Comparison of ENCODE assay signal across 10 cellular contexts in the genomic region with DNA sequence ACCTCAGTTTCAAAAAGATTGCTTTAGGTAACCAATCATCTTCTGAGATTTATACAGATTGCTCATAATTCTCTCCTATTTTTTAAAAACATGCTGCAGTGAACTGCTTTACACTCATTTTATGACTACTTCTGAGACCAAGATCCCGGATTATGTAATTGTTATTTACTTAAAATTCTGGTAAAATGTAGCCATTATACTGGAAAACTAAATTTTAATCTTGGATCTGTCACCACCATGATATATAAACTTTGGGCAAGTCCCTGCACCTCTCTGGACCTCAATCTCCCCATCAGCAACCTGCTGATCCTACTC. TPM values are rescaled to one million over a fixed set of nuclear protein-coding genes. Genes with fewer than 3 reads are reported as not detected.
A peak's percentile ranks its signal among the peaks of the same experiment; 100 is the strongest.
DNase-seq lines count a peak whose midpoint lies in the region; ATAC-seq, FAIRE-seq and TF ChIP-seq lines count a peak whose summit lies in the region.
"Had no signal": no experiment of that assay in that cellular context is flagged by ENCODE, and none has a peak within 500 bp of the region (broad histone marks: within the 10 kb centered on the region; RNA-seq: fewer than 3 reads in every experiment).

No MANE protein-coding gene starts in this region.

- DNase-seq in HepG2 (ENCODE audit: low spot score) (no peak), right lobe of liver (no peak), KBM-7 (no peak), DMS 273 treated with DMSO at 0.1 percent for 48 hours (lab: John Stamatoyannopoulos, UW) (no peak)

- H3K4me1 ChIP-seq in HepG2 (ENCODE audit: insufficient read depth, low read length) (peaks cover 48% of the 10 kb centered on the region), right lobe of liver (peaks cover 0 to 18% (median 8%) of the 10 kb centered on the region in 4 donors), muscle layer of duodenum (ENCODE audit: control insufficient read depth in 1 of 2, insufficient read depth in 2 of 2, low read length in 2 of 2) (peaks cover 0 to 12% of the 10 kb centered on the region in 2 donors)

- H3K36me3 ChIP-seq in HepG2 (replicated peaks in 1 of 2; ENCODE audit: control insufficient read depth in 1 of 2, insufficient read depth in 2 of 2, low read length in 2 of 2) (no peaks in the 10 kb centered on the region), right lobe of liver (no peaks in the 10 kb centered on the region), muscle layer of duodenum (ENCODE audit: control insufficient read depth in 1 of 2, insufficient read depth in 2 of 2, low read length in 2 of 2) (no peaks in the 10 kb centered on the region)

- POLR2A ChIA-PET in HepG2 (lab: Yijun Ruan, JAX): no interaction called here

- TF ChIP-seq CTCF in HepG2 (CRISPR knock-in tag; IDR thresholded peaks at IDR 0.05): no peak
- TF ChIP-seq CTCF in right lobe of liver (IDR thresholded peaks at IDR 0.05): no peak
- TF ChIP-seq CTCF in brain (conservative IDR thresholded peaks at IDR 0.05): no peak

- FAIRE-seq in HepG2 (lab: Jason Lieb, UNC): no peak
- FAIRE-seq: islet of Langerhans had no signal

- H3K4me3 ChIP-seq in HepG2 (replicated peaks in 1 of 3; ENCODE audit: insufficient read depth in 1 of 3, low read depth in 2 of 3, low read length in 3 of 3): peak overlapping the region in 1 of 3 experiments; percentile 60; a peak in 1 of 6 replicates
- H3K4me3 ChIP-seq in right lobe of liver: no peak overlapping the region
- peak overlapping the region; percentile 54 to 78 for H3K4me3 ChIP-seq in muscle layer of duodenum (ENCODE audit: low read depth in 1 of 2, low read length in 2 of 2)

- no peak overlapping the region for H3K9ac ChIP-seq in HepG2 (ENCODE audit: insufficient read depth, low read depth, low read length)

- H3K4me2 ChIP-seq in HepG2 (ENCODE audit: low read depth, low read length): peak overlapping the region; percentile 69

- in situ Hi-C loops in HepG2 (cut with HindIII; ENCODE audit: extremely low pct_ligation_motif_present, low pct_unique_long_range_greater_than_20kb) (no loop called here), KBM-7 (cut with MboI; ENCODE audit: low pct_unique_long_range_greater_than_20kb, low sequenced_read_pairs) (no loop called here)

- H3K27ac ChIP-seq in HepG2 (ENCODE audit: extremely low read length, insufficient read depth, low read length) (no peak overlapping the region), right lobe of liver (no peak overlapping the region), muscle layer of duodenum (ENCODE audit: low read length) (no peak overlapping the region)

- no peaks in the 10 kb centered on the region for H3K9me3 ChIP-seq in HepG2 (ENCODE audit: low read length)
- no peaks in the 10 kb centered on the region for H3K9me3 ChIP-seq in right lobe of liver
- no peaks in the 10 kb centered on the region for H3K9me3 ChIP-seq in muscle layer of duodenum (ENCODE audit: control insufficient read depth in 1 of 2, low read length in 2 of 2)

- CTCF ChIA-PET in HepG2 (lab: Yijun Ruan, JAX; ENCODE audit: low intra/inter-chr PET ratio, low total read pairs): no interaction called here

- no peak for TF ChIP-seq EP300 in HepG2 (IDR thresholded peaks at IDR 0.05; ENCODE audit: low read depth in 2 of 2, low read length in 2 of 2)
- no peak for TF ChIP-seq EP300 in HepG2 (CRISPR knock-in tag; IDR thresholded peaks at IDR 0.05; ENCODE audit: borderline replicate concordance)

- BruUV-seq in HepG2 (replicated peaks; lab: Mats Ljungman, UMichigan): no TSS peak

- H3K27me3 ChIP-seq in HepG2 (ENCODE audit: control insufficient read depth in 1 of 2, insufficient read depth in 2 of 2, low read length in 2 of 2) (no peaks in the 10 kb centered on the region; a peak in 1 of 5 replicates), right lobe of liver (no peaks in the 10 kb centered on the region), muscle layer of duodenum (ENCODE audit: low read depth, low read length) (no peaks in the 10 kb centered on the region)

- intact Hi-C loops in HepG2 (cut with micrococcal nuclease; ENCODE audit: unreplicated experiment) (no loop called here), right lobe of liver (cut with DNase I) (no loop called here)

- TF ChIP-seq POLR2A in HepG2 (IDR thresholded peaks at IDR 0.05; ENCODE audit: insufficient read depth in 1 of 2, low read depth in 2 of 2, low read length in 2 of 2) (no peak), right lobe of liver (IDR thresholded peaks at IDR 0.05) (no peak)

- WGBS in HepG2 (ENCODE audit: low lambda C conversion rate): 48% methylated on average over 1 of the region's 1 CpG
- 81% methylated on average over 1 of the region's 1 CpG for WGBS in right lobe of liver (ENCODE audit: insufficient coverage, low coverage, low lambda C conversion rate, missing lambda C conversion rate)

- H4K20me1 ChIP-seq in HepG2 (ENCODE audit: insufficient read depth, low read length): no peaks in the 10 kb centered on the region

- no peak overlapping the region for H2AFZ ChIP-seq in HepG2 (ENCODE audit: low read length)

- peaks cover 0 to 3% (median 0%) of the 10 kb centered on the region in 5 experiments for H3K9me3 Mint-ChIP-seq in brain
- H3K9me3 Mint-ChIP-seq: activated naive CD4-positive, alpha-beta T cell treated with anti-CD3 and anti-CD28 coated beads, Interleukin-2, amount 50 U/mL, for 72 hours had no signal

- no peak for ATAC-seq in HepG2
- no peak for ATAC-seq in right lobe of liver
- ATAC-seq in GM19452 (IDR thresholded peaks at IDR 0.05; ENCODE audit: unreplicated experiment): no peak
- no peak for ATAC-seq in GM21360 (IDR thresholded peaks at IDR 0.05; ENCODE audit: unreplicated experiment)

- no peaks in the 10 kb centered on the region for H3K36me3 Mint-ChIP-seq in brain
- H3K36me3 Mint-ChIP-seq: activated naive CD4-positive, alpha-beta T cell treated with anti-CD3 and anti-CD28 coated beads, Interleukin-2, amount 50 U/mL, for 72 hours had no signal

- no peaks in the 10 kb centered on the region for H3K79me2 ChIP-seq in HepG2 (ENCODE audit: insufficient read depth, low read length)

- H3K27ac Mint-ChIP-seq in brain: peak overlapping the region in 2 of 5 experiments; percentile 23 to 58

- TF ChIP-seq RAD21 in HepG2 (CRISPR knock-in tag; IDR thresholded peaks at IDR 0.05): no peak

- H3K4me1 Mint-ChIP-seq in brain: peaks cover 16% of the 10 kb centered on the region

- H3K27me3 Mint-ChIP-seq in brain: peaks cover 7% of the 10 kb centered on the region

- peak overlapping the region; percentile 54 to 68 (median 65) for H3K4me3 Mint-ChIP-seq in brain

RNA-seq across cellular contexts. Expression of a gene that starts 0.5 kb away (rescaled TPM):
- total RNA-seq in HepG2 (2016; rRNA removed; fragmentation: Illumina TruSeq; extraction: Trizol): 0.63 and 1.4 TPM in 2 replicates
- total RNA-seq in HepG2 (2016; cell fraction: cytosol; rRNA removed; fragmentation: Illumina TruSeq; extraction: Trizol; ENCODE audit: low read depth): 0.61 and 0.62 TPM in 2 replicates
- total RNA-seq in HepG2 (2016; cell fraction: insoluble cytoplasmic fraction; rRNA removed; fragmentation: Illumina TruSeq; extraction: Trizol): 0.54 and 1.5 TPM in 2 replicates
- 0.49 and 0.65 TPM in 2 replicates for total RNA-seq in HepG2 (2016; cell fraction: membrane; rRNA removed; fragmentation: Illumina TruSeq; extraction: Trizol)
- total RNA-seq in HepG2 (2016; cell fraction: nucleus; rRNA removed; fragmentation: Illumina TruSeq; extraction: Trizol): 0.87 and 1.2 TPM in 2 replicates
- polyA plus RNA-seq in HepG2 (2011; rRNA removed): 1.7 and 1.9 TPM in 2 replicates
- polyA plus RNA-seq in HepG2 (2011; cell fraction: cytosol; rRNA removed): 1.6 and 2.1 TPM in 2 replicates
- 1.3 and 1.5 TPM in 2 replicates for polyA plus RNA-seq in HepG2 (2011; cell fraction: nucleus; rRNA removed)
- polyA plus RNA-seq in HepG2 (2012): 1.7 and 2.1 TPM in 2 replicates
- 0.54 and 0.74 TPM in 2 replicates for polyA plus RNA-seq in HepG2 (2016; cell fraction: cytosol; fragmentation: Illumina TruSeq; extraction: Trizol; ENCODE audit: low read depth)
- polyA plus RNA-seq in HepG2 (2016; cell fraction: insoluble cytoplasmic fraction; fragmentation: Illumina TruSeq; extraction: Trizol; ENCODE audit: low read depth): 0.36 and 0.46 TPM in 2 replicates
- 0.41 and 0.64 TPM in 2 replicates for polyA plus RNA-seq in HepG2 (2016; cell fraction: membrane; fragmentation: Illumina TruSeq; extraction: Trizol; ENCODE audit: low read depth)
- polyA plus RNA-seq in HepG2 (2016; cell fraction: nucleus; fragmentation: Illumina TruSeq; extraction: Trizol; ENCODE audit: insufficient read depth, low read depth): 1.9 and 2.4 TPM in 2 replicates
- polyA minus RNA-seq in HepG2 (2011; rRNA and poly(A)+ RNA removed; ENCODE audit: low replicate concordance): 1.9 and 27.7 TPM in 2 replicates
- polyA minus RNA-seq in HepG2 (2011; cell fraction: cytosol; rRNA and poly(A)+ RNA removed): 0.88 and 1.2 TPM in 2 replicates
- 0.50 TPM in 1 of 2 replicates, not detected in the other for polyA minus RNA-seq in HepG2 (2011; cell fraction: nucleus; rRNA and poly(A)+ RNA removed)
- 10 to 100 TPM in 1 of 6 experiments, 1 to 10 TPM in 5; 1.4 to 11.0 (median 2.6) TPM for total RNA-seq in right lobe of liver
- polyA plus RNA-seq in brain (ENCODE audit: insufficient read depth, low read depth, low replicate concordance): 5.3 TPM

RNA-seq across cellular contexts. Expression of a gene that starts 24.3 kb away (rescaled TPM):
- total RNA-seq in HepG2 (2016; rRNA removed; fragmentation: Illumina TruSeq; extraction: Trizol): 26.1 and 46.9 TPM in 2 replicates
- 13.9 and 15.6 TPM in 2 replicates for total RNA-seq in HepG2 (2016; cell fraction: cytosol; rRNA removed; fragmentation: Illumina TruSeq; extraction: Trizol; ENCODE audit: low read depth)
- 25.6 and 48.5 TPM in 2 replicates for total RNA-seq in HepG2 (2016; cell fraction: insoluble cytoplasmic fraction; rRNA removed; fragmentation: Illumina TruSeq; extraction: Trizol)
- 27.6 and 30.5 TPM in 2 replicates for total RNA-seq in HepG2 (2016; cell fraction: membrane; rRNA removed; fragmentation: Illumina TruSeq; extraction: Trizol)
- 36.5 and 40.3 TPM in 2 replicates for total RNA-seq in HepG2 (2016; cell fraction: nucleus; rRNA removed; fragmentation: Illumina TruSeq; extraction: Trizol)
- 33.1 and 35.6 TPM in 2 replicates for polyA plus RNA-seq in HepG2 (2011; rRNA removed)
- polyA plus RNA-seq in HepG2 (2011; cell fraction: cytosol; rRNA removed): 29.4 and 30.1 TPM in 2 replicates
- polyA plus RNA-seq in HepG2 (2011; cell fraction: nucleus; rRNA removed): 20.5 and 25.0 TPM in 2 replicates
- polyA plus RNA-seq in HepG2 (2012): 28.5 and 32.2 TPM in 2 replicates
- polyA plus RNA-seq in HepG2 (2016; cell fraction: cytosol; fragmentation: Illumina TruSeq; extraction: Trizol; ENCODE audit: low read depth): 14.6 and 16.0 TPM in 2 replicates
- polyA plus RNA-seq in HepG2 (2016; cell fraction: insoluble cytoplasmic fraction; fragmentation: Illumina TruSeq; extraction: Trizol; ENCODE audit: low read depth): 23.9 and 24.8 TPM in 2 replicates
- 21.0 and 21.5 TPM in 2 replicates for polyA plus RNA-seq in HepG2 (2016; cell fraction: membrane; fragmentation: Illumina TruSeq; extraction: Trizol; ENCODE audit: low read depth)
- 57.4 and 60.1 TPM in 2 replicates for polyA plus RNA-seq in HepG2 (2016; cell fraction: nucleus; fragmentation: Illumina TruSeq; extraction: Trizol; ENCODE audit: insufficient read depth, low read depth)
- polyA minus RNA-seq in HepG2 (2011; rRNA and poly(A)+ RNA removed; ENCODE audit: low replicate concordance): 13.5 and 24.8 TPM in 2 replicates
- 10.6 and 16.1 TPM in 2 replicates for polyA minus RNA-seq in HepG2 (2011; cell fraction: cytosol; rRNA and poly(A)+ RNA removed)
- polyA minus RNA-seq in HepG2 (2011; cell fraction: nucleus; rRNA and poly(A)+ RNA removed): 5.9 and 9.2 TPM in 2 replicates
- 10 to 100 TPM; 20.1 to 28.0 (median 23.9) TPM for total RNA-seq in right lobe of liver
- 19.0 TPM for polyA plus RNA-seq in brain (ENCODE audit: insufficient read depth, low read depth, low replicate concordance)

RNA-seq across cellular contexts. Expression of a gene that starts 55.1 kb away (rescaled TPM):
- total RNA-seq in HepG2 (2016; rRNA removed; fragmentation: Illumina TruSeq; extraction: Trizol) (0.28 and 0.35 TPM in 2 replicates), right lobe of liver (1 to 10 TPM in 2 of 6 experiments, under 1 TPM in 4; 0.27 to 1.5 (median 0.84) TPM)
- total RNA-seq in HepG2 (2016; cell fraction: cytosol; rRNA removed; fragmentation: Illumina TruSeq; extraction: Trizol; ENCODE audit: low read depth): 0.10 and 0.18 TPM in 2 replicates
- 0.22 and 0.30 TPM in 2 replicates for total RNA-seq in HepG2 (2016; cell fraction: insoluble cytoplasmic fraction; rRNA removed; fragmentation: Illumina TruSeq; extraction: Trizol)
- 0.31 and 0.43 TPM in 2 replicates for total RNA-seq in HepG2 (2016; cell fraction: membrane; rRNA removed; fragmentation: Illumina TruSeq; extraction: Trizol)
- total RNA-seq in HepG2 (2016; cell fraction: nucleus; rRNA removed; fragmentation: Illumina TruSeq; extraction: Trizol): 0.12 and 0.16 TPM in 2 replicates
- polyA plus RNA-seq in HepG2 (2011; rRNA removed) (0.29 and 0.43 TPM in 2 replicates), brain (ENCODE audit: insufficient read depth, low read depth, low replicate concordance) (28.6 TPM)
- polyA plus RNA-seq in HepG2 (2011; cell fraction: cytosol; rRNA removed): 0.38 and 0.40 TPM in 2 replicates
- polyA plus RNA-seq in HepG2 (2011; cell fraction: nucleus; rRNA removed): 0.56 and 0.59 TPM in 2 replicates
- 0.32 and 0.33 TPM in 2 replicates for polyA plus RNA-seq in HepG2 (2012)
- 0.06 and 0.07 TPM in 2 replicates for polyA plus RNA-seq in HepG2 (2016; cell fraction: cytosol; fragmentation: Illumina TruSeq; extraction: Trizol; ENCODE audit: low read depth)
- 0.16 and 0.24 TPM in 2 replicates for polyA plus RNA-seq in HepG2 (2016; cell fraction: insoluble cytoplasmic fraction; fragmentation: Illumina TruSeq; extraction: Trizol; ENCODE audit: low read depth)
- 0.21 and 0.23 TPM in 2 replicates for polyA plus RNA-seq in HepG2 (2016; cell fraction: membrane; fragmentation: Illumina TruSeq; extraction: Trizol; ENCODE audit: low read depth)
- 0.23 and 0.37 TPM in 2 replicates for polyA plus RNA-seq in HepG2 (2016; cell fraction: nucleus; fragmentation: Illumina TruSeq; extraction: Trizol; ENCODE audit: insufficient read depth, low read depth)
- polyA minus RNA-seq in HepG2 (2011; rRNA and poly(A)+ RNA removed; ENCODE audit: low replicate concordance): 0.54 and 0.76 TPM in 2 replicates
- 0.26 TPM in 1 of 2 replicates, not detected in the other for polyA minus RNA-seq in HepG2 (2011; cell fraction: cytosol; rRNA and poly(A)+ RNA removed)
- polyA minus RNA-seq in HepG2 (2011; cell fraction: nucleus; rRNA and poly(A)+ RNA removed): 0.26 and 0.37 TPM in 2 replicates
- total RNA-seq: activated naive CD4-positive, alpha-beta T cell treated with anti-CD3 and anti-CD28 coated beads, Interleukin-2, amount 50 U/mL, for 72 hours had no signal

Comparison
In these comparisons a context has a peak if more than half of its experiments do, and no peak if none do; other contexts are left out.
1. H3K4me3 ChIP-seq: peak in muscle layer of duodenum (2 of 2); none in right lobe of liver (0 of 3).